6 cellular contexts compared by ENCODE assay signal in the genomic region with DNA sequence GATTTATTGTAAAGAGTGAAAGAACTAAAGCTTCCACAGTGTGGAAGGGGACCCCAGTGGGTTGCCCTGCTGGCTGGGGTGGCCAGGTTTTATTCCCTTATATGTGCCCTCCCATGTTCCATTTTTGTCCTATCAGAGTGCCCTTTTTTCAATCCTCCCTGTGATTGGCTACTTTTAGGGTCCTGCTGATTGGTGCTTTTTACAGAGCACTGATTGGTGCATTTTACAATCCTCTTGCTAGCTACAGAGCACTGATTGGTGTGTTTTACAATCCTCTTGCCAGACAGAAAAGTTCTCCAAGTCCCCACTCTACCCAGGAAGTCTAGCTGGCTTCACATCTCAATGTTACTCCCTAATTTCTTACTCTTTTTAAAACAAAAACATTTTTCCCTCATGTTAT. TPM values are rescaled to one million over a fixed set of nuclear protein-coding genes. Genes with fewer than 3 reads are reported as not detected.
"Had no signal": no experiment of that assay in that cellular context is flagged by ENCODE, and none has a peak within 500 bp of the region (broad histone marks: within the 10 kb centered on the region; RNA-seq: fewer than 3 reads in every experiment).

No MANE protein-coding gene starts in this region.

RNA-seq across cellular contexts. Expression of a gene that starts 6.2 kb away (rescaled TPM):
- total RNA-seq: GM23248, H4, H7, HFFc6, HT1080 had no signal

RNA-seq across cellular contexts. Expression of a gene that starts 46.0 kb away (rescaled TPM):
- total RNA-seq: GM23248, H4, H7, HepG2, HFFc6, HT1080 had no signal
